8 cellular contexts compared by ENCODE assay signal in the genomic region with DNA sequence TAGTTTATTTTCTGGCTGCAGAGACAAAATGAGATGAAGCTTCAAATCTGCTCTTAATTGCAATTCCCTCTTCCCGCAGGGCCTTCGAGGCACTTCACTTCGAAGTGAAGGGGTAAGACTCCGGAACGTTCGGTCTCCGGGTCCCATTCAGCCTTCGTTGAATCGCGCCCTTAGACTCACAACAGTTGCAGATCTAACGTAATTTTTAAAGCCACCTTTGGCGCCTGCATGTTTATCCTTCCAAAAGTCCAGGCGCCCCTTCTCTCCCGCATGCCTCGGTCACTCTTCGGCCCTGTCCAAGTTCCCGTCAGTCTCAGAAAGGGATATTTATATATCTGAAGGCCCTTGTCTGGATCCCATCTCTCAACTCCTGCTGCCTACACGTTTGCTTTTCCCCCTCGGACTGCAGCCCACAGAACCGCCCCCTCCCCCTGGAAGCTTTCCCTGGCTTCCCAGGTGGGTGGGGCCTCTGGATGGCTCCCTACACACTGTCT. TPM values are rescaled to one million over a fixed set of nuclear protein-coding genes. Genes with fewer than 3 reads are reported as not detected.
DNase-seq lines count a peak whose midpoint lies in the region; ATAC-seq, FAIRE-seq and TF ChIP-seq lines count a peak whose summit lies in the region.

No MANE protein-coding gene starts in this region.

- H3K4me3 ChIP-seq in lower lobe of right lung (peak overlapping the region; percentile 80), upper lobe of right lung (peak overlapping the region; percentile 86)

- peak overlapping the region; percentile 29 for H3K27ac Mint-ChIP-seq in activated T-cell treated with anti-CD3 and anti-CD28 coated beads, Interleukin-2, amount 50 U/mL, for 72 hours
- peak overlapping the region; percentile 79 for H3K27ac Mint-ChIP-seq in chondrocyte (ENCODE audit: unreplicated experiment)

- no peak for DNase-seq in activated T-cell treated with anti-CD3 and anti-CD28 coated beads, Interleukin-2, amount 50 U/mL, for 72 hours
- DNase-seq in activated T-cell treated with anti-CD3 and anti-CD28 coated beads for 4 hours (no peak), chondrocyte (ENCODE audit: low spot score) (no peak), lower lobe of right lung (no peak), upper lobe of right lung (no peak), HTR-8/SVneo (ENCODE audit: insufficient read length, low spot score) (no peak), DMS 273 (lab: John Stamatoyannopoulos, UW; ENCODE audit: unreplicated experiment) (no peak)

- H3K4me1 ChIP-seq in lower lobe of right lung (peaks cover 12% of the 10 kb centered on the region), upper lobe of right lung (peaks cover 7% of the 10 kb centered on the region)

- no peaks in the 10 kb centered on the region for H3K9me3 Mint-ChIP-seq in activated T-cell treated with anti-CD3 and anti-CD28 coated beads, Interleukin-2, amount 50 U/mL, for 72 hours
- H3K9me3 Mint-ChIP-seq in chondrocyte (ENCODE audit: low read depth), result no peaks in the 10 kb centered on the region

- H3K27me3 Mint-ChIP-seq in activated T-cell treated with anti-CD3 and anti-CD28 coated beads, Interleukin-2, amount 50 U/mL, for 72 hours (ENCODE audit: low read depth), result peaks cover 29% of the 10 kb centered on the region
- peaks cover 1% of the 10 kb centered on the region for H3K27me3 Mint-ChIP-seq in chondrocyte (ENCODE audit: low read depth)

- intact Hi-C loops in lower lobe of right lung (cut with DNase I), result no loop called here
- intact Hi-C loops in upper lobe of right lung (cut with DNase I), result loop anchor here (10.0 kb wide), 1 partner anchor 222 kb away; no protein-coding TSS in a partner anchor

- no peak for FAIRE-seq in HTR-8/SVneo (lab: Jason Lieb, UNC)

- peak overlapping the region; percentile 94 for H3K27ac ChIP-seq in lower lobe of right lung
- peak overlapping the region; percentile 92 for H3K27ac ChIP-seq in upper lobe of right lung

- H3K4me1 Mint-ChIP-seq in activated T-cell treated with anti-CD3 and anti-CD28 coated beads, Interleukin-2, amount 50 U/mL, for 72 hours (ENCODE audit: low read depth), result peaks cover 37% of the 10 kb centered on the region
- H3K4me1 Mint-ChIP-seq in chondrocyte (ENCODE audit: low read depth), result peaks cover 36% of the 10 kb centered on the region

- no peaks in the 10 kb centered on the region for H3K36me3 ChIP-seq in lower lobe of right lung
- no peaks in the 10 kb centered on the region for H3K36me3 ChIP-seq in upper lobe of right lung

- ATAC-seq in activated T-cell treated with anti-CD3 and anti-CD28 coated beads, Interleukin-2, amount 50 U/mL, for 72 hours (replicated peaks in 1 of 2), result no peak
- no peak for ATAC-seq in lower lobe of right lung
- no peak for ATAC-seq in upper lobe of right lung
- ATAC-seq in GM21737 (IDR thresholded peaks at IDR 0.05; ENCODE audit: unreplicated experiment), result no peak

- H3K4me3 Mint-ChIP-seq in activated T-cell treated with anti-CD3 and anti-CD28 coated beads, Interleukin-2, amount 50 U/mL, for 72 hours, result peak overlapping the region; percentile 83 to 88
- H3K4me3 Mint-ChIP-seq in chondrocyte (ENCODE audit: unreplicated experiment), result peak overlapping the region; percentile 87

- H3K27me3 ChIP-seq in lower lobe of right lung (ENCODE audit: low read depth), result no peaks in the 10 kb centered on the region
- H3K27me3 ChIP-seq in upper lobe of right lung, result no peaks in the 10 kb centered on the region

- TF ChIP-seq CTCF in chondrocyte (IDR thresholded peaks at IDR 0.05) (no peak), lower lobe of right lung (IDR thresholded peaks at IDR 0.05) (no peak), upper lobe of right lung (IDR thresholded peaks at IDR 0.05) (no peak)

- no peaks in the 10 kb centered on the region for H3K9me3 ChIP-seq in lower lobe of right lung
- H3K9me3 ChIP-seq in upper lobe of right lung, result no peaks in the 10 kb centered on the region

- no peaks in the 10 kb centered on the region for H3K36me3 Mint-ChIP-seq in activated T-cell treated with anti-CD3 and anti-CD28 coated beads, Interleukin-2, amount 50 U/mL, for 72 hours (ENCODE audit: insufficient read depth in 2 of 2)
- H3K36me3 Mint-ChIP-seq in chondrocyte (ENCODE audit: low read depth), result peaks cover 2% of the 10 kb centered on the region

RNA-seq across cellular contexts. Expression of a gene that starts 0.9 kb away (rescaled TPM):
- total RNA-seq in activated T-cell treated with anti-CD3 and anti-CD28 coated beads, Interleukin-2, amount 50 U/mL, for 72 hours, result 1 to 10 TPM; 3.3 to 6.6 TPM
- total RNA-seq in chondrocyte, result 33.8 to 49.6 TPM (median 34.1 TPM) in 3 replicates
- total RNA-seq in lower lobe of right lung, result 162 TPM
- total RNA-seq in upper lobe of right lung, result 152 TPM
